Comparison of ENCODE assay signal across 9 cellular contexts in the genomic region with DNA sequence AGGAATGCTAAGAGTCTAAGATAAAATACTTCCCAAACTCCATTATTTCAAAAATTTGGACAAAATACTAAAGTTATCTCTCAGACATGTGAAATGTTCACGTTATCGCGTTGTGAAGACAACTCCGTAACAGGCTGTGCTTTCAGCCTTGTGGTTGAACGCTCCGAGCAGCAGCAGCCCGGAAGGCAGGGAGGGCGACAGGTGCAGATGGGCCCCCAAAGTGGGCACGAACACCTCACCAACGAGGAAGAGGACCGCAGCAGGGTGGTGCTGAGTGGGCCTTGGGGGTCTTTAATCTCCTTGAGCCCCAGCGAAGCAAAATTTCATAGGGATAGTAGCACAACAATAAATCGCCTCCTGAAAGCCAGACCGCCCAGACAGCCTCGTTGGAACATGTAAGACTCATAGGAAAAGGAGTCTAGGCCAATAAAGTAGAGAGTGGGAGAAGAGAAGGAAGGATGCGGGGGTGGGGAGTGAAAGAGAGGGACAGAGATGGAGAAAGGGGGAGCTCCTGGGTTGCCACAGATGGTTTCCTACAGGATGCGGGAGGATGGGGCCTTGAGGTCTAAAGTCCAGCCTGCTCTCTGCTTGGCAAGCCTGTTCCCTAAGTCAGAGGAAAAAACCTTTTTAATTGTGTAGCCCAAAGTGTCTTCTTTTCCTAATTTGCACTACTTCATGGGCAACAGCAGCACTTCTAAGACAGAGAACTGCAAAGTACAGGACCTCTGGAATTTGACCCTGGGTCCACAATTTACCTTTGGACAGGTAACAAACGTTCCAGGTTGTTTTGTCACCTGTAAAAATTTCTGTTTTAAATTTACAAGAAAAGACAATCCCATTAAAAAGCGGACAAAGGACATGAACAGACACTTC. TPM values are rescaled to one million over a fixed set of nuclear protein-coding genes. Genes with fewer than 3 reads are reported as not detected.
DNase-seq lines count a peak whose midpoint lies in the region; ATAC-seq and TF ChIP-seq lines count a peak whose summit lies in the region.
"Had no signal": no experiment of that assay in that cellular context is flagged by ENCODE, and none has a peak within 500 bp of the region (broad histone marks: within the 10 kb centered on the region; RNA-seq: fewer than 3 reads in every experiment).

No MANE protein-coding gene starts in this region.

- BruUV-seq in PC-3 (replicated peaks; lab: Mats Ljungman, UMichigan): TSS peak; percentile 63
- BruUV-seq in A673 (replicated peaks; lab: Mats Ljungman, UMichigan): no TSS peak

- intact Hi-C loops in PC-3 (cut with micrococcal nuclease): no loop called here
- intact Hi-C loops in A673 (cut with micrococcal nuclease; ENCODE audit: unreplicated experiment): no loop called here

- no peak for TF ChIP-seq EP300 in gastroesophageal sphincter (IDR thresholded peaks at IDR 0.05)

- CTCF ChIA-PET in PC-3 (lab: Charles Lee) (no interaction called here), A673 (lab: Charles Lee) (no interaction called here)

- ATAC-seq in PC-3 (no peak), gastroesophageal sphincter (peak; percentile 4)

- H3K36me3 ChIP-seq in BLaER1 (no peaks in the 10 kb centered on the region), PC-3 (ENCODE audit: low read depth, low read length) (0 out of 2 replicates have a peak, but pooled peaks cover 2% of the 10 kb centered on the region), gastroesophageal sphincter (no peaks in the 10 kb centered on the region), A673 (ENCODE audit: insufficient read depth, low read length, poor library complexity, severe bottlenecking) (no peaks in the 10 kb centered on the region)

- no peak for TF ChIP-seq POLR2A in gastroesophageal sphincter (IDR thresholded peaks at IDR 0.05)

- H3K27me3 ChIP-seq in BLaER1 (peaks cover 54% of the 10 kb centered on the region), PC-3 (ENCODE audit: low read length) (no peaks in the 10 kb centered on the region), gastroesophageal sphincter (peaks cover 41% of the 10 kb centered on the region), A673 (replicated peaks; ENCODE audit: insufficient read depth, low read depth, low read length, poor library complexity) (peaks cover 46% of the 10 kb centered on the region)

- peak overlapping the region; percentile 84 for H2AFZ ChIP-seq in PC-3 (ENCODE audit: low read length)

- H3K4me2 ChIP-seq in BLaER1: peak overlapping the region; percentile 92; the same call in 1 of the 2 replicates
- peak overlapping the region; percentile 97 for H3K4me2 ChIP-seq in PC-3 (ENCODE audit: low read length)

- no peak overlapping the region for H3K27ac ChIP-seq in BLaER1
- H3K27ac ChIP-seq in PC-3 (ENCODE audit: low read length): peak overlapping the region; percentile 76; the same call in 1 of the 2 replicates
- H3K27ac ChIP-seq in gastroesophageal sphincter: peak overlapping the region in 3 of 4 donors; percentile 72 to 82 (median 78)
- no peak overlapping the region for H3K27ac ChIP-seq in A673 (ENCODE audit: low read depth, low read length, poor library complexity, severe bottlenecking)

- TF ChIP-seq CTCF in PC-3 (conservative IDR thresholded peaks at IDR 0.05; ENCODE audit: low read depth, low read length) (no peak), gastroesophageal sphincter (IDR thresholded peaks at IDR 0.05) (no peak), nephron progenitor cell (IDR thresholded peaks at IDR 0.05) (no peak), A673 (conservative IDR thresholded peaks at IDR 0.05; ENCODE audit: low read depth, low read length) (no peak)

- H3K9me3 ChIP-seq in BLaER1 (peaks cover 24% of the 10 kb centered on the region), PC-3 (ENCODE audit: low read length) (no peaks in the 10 kb centered on the region), gastroesophageal sphincter (no peaks in the 10 kb centered on the region), A673 (ENCODE audit: low read depth, low read length, poor library complexity, severe bottlenecking) (no peaks in the 10 kb centered on the region)

- no peaks in the 10 kb centered on the region for H3F3A ChIP-seq in PC-3 (ENCODE audit: low read length, unreplicated experiment)

- no peaks in the 10 kb centered on the region for H3K36me3 Mint-ChIP-seq in nephron progenitor cell (ENCODE audit: low read depth)

- no peak overlapping the region for H3K27ac Mint-ChIP-seq in nephron progenitor cell

- H3K9me2 ChIP-seq in PC-3 (replicated peaks; ENCODE audit: low read length): no peaks in the 10 kb centered on the region

- H3K79me2 ChIP-seq in PC-3 (ENCODE audit: low read length): peaks cover 32% of the 10 kb centered on the region

- peak overlapping the region; percentile 83 for H3K4me3 Mint-ChIP-seq in nephron progenitor cell

- no peaks in the 10 kb centered on the region for H4K20me1 ChIP-seq in BLaER1
- peaks cover 8% of the 10 kb centered on the region; the same call in 1 of the 2 replicates for H4K20me1 ChIP-seq in PC-3 (ENCODE audit: low read length)

- peaks cover 15% of the 10 kb centered on the region for H3K4me1 Mint-ChIP-seq in nephron progenitor cell

- H3K27me3 Mint-ChIP-seq in nephron progenitor cell (ENCODE audit: low read depth, poor library complexity): peaks cover 87% of the 10 kb centered on the region

- H3K9me3 Mint-ChIP-seq in nephron progenitor cell: no peaks in the 10 kb centered on the region

- H3K4me1 ChIP-seq in BLaER1 (peaks cover 21% of the 10 kb centered on the region), PC-3 (ENCODE audit: insufficient read depth, low read length) (peaks cover 34% of the 10 kb centered on the region), gastroesophageal sphincter (peaks cover 0 to 31% (median 9%) of the 10 kb centered on the region in 3 donors), A673 (ENCODE audit: insufficient read depth, low read length, poor library complexity, severe bottlenecking) (no peaks in the 10 kb centered on the region)

- POLR2A ChIA-PET in PC-3 (lab: Charles Lee; ENCODE audit: unreplicated experiment) (interaction anchor here (0.6 kb wide), 1 partner anchor 122 kb away, joined by 4 read pairs; no protein-coding TSS in a partner anchor), A673 (lab: Charles Lee; ENCODE audit: low non-redundant PET) (no interaction called here)

- 40 to 70% methylated on average over 5 to 11 of the region's 19 CpGs for WGBS in gastroesophageal sphincter (ENCODE audit: low coverage in 1 of 2), 2 donors

- no peak overlapping the region for H3K4me3 ChIP-seq in BLaER1
- H3K4me3 ChIP-seq in PC-3 (ENCODE audit: low read length): peak overlapping the region; percentile 83
- peak overlapping the region in 1 of 2 donors; percentile 65 for H3K4me3 ChIP-seq in gastroesophageal sphincter
- H3K4me3 ChIP-seq in A673 (ENCODE audit: low read depth, low read length, poor library complexity, severe bottlenecking): no peak overlapping the region

- H3K9ac ChIP-seq in BLaER1: no peak overlapping the region
- H3K9ac ChIP-seq in PC-3 (ENCODE audit: low read length): peak overlapping the region; percentile 59

- DNase-seq in PC-3: no peak
- no peak for DNase-seq in nephron progenitor cell
- no peak for DNase-seq in A673 (ENCODE audit: low spot score)
- DNase-seq in NCI-H2081 treated with DMSO at 0.1 percent for 48 hours (lab: John Stamatoyannopoulos, UW): no peak
- no peak for DNase-seq in NCI-H2171 treated with DMSO at 0.1 percent for 48 hours (lab: John Stamatoyannopoulos, UW)
- no peak for DNase-seq in C1 segment of cervical spinal cord (lab: John Stamatoyannopoulos, UW)
- DNase-seq: NCI-H1105 treated with DMSO at 0.1 percent for 48 hours had no signal

RNA-seq across cellular contexts. Expression of gene FAM110C, which starts 1.3 kb away (rescaled TPM):
- total RNA-seq in PC-3 (2014; rRNA removed) (5.0 and 6.8 TPM in 2 replicates), gastroesophageal sphincter (1 to 10 TPM in 3 of 4 donors, under 1 TPM in 1; 0.93 to 4.8 (median 3.4) TPM), A673 (2021) (1.2 and 2.6 TPM in 2 replicates)

Comparison
In these comparisons a context has a peak if more than half of its experiments do, and no peak if none do; other contexts are left out.
1. H3K27ac ChIP-seq: peak in PC-3 (single experiment) and gastroesophageal sphincter (3 of 4); none in BLaER1 (single experiment) and A673 (single experiment).